13 cellular contexts compared by ENCODE assay signal in the genomic region with DNA sequence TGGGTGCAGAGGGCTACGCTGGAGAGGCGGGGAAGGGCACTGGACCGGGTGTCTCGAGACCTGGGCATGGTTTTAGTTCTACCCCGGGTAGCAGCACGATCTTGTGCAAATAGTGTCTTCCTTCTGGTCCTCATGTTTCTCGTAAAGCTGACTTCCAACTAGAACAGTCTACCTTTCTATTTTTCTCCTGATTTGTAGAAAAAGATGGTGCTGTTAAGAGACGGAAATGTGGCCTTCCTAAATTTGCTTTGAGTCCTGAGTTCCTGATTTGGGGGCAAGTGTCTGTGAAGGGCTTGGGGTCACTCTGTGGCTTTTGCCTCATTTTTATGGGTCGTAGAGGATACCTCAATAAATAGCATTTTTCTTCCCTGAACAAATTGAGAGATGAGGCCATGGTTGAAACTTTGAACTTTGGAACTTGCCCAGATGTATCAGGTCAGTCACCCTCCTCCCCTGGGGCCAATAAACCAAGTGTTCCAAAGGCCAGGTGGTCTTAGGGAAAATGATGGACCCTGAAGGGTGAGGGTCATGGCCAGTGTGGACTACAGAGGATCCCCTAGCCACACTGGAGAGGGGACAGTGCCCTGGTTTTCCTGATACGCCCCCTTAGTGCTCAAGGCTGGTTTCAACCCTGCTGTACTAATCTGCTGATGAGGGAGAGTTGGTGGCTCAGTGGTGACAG. TPM values are rescaled to one million over a fixed set of nuclear protein-coding genes. Genes with fewer than 3 reads are reported as not detected.
DNase-seq lines count a peak whose midpoint lies in the region; ATAC-seq, FAIRE-seq and TF ChIP-seq lines count a peak whose summit lies in the region.
"Had no signal": no experiment of that assay in that cellular context is flagged by ENCODE, and none has a peak within 500 bp of the region (broad histone marks: within the 10 kb centered on the region; RNA-seq: fewer than 3 reads in every experiment).

No MANE protein-coding gene starts in this region.

- H3K27ac ChIP-seq in heart left ventricle (peak overlapping the region; percentile 67 to 94 (median 82)), endothelial cell of umbilical vein (ENCODE audit: insufficient read depth, low read depth, low read length) (peak overlapping the region; percentile 35), neural progenitor cell (no peak overlapping the region), uterus (peak overlapping the region; percentile 92 to 96)
- H3K27ac ChIP-seq: BLaER1 treated with 17β-estradiol and CSF1 and Interleukin-3, amounts not matched to agents 10 nM and 100 nM had no signal

- BruUV-seq in endothelial cell of umbilical vein (replicated peaks; lab: Mats Ljungman, UMichigan), result no TSS peak

- H3K36me3 ChIP-seq in heart left ventricle (no peaks in the 10 kb centered on the region), endothelial cell of umbilical vein (ENCODE audit: control insufficient read depth in 2 of 2, extremely low read depth in 1 of 2, insufficient read depth in 2 of 2, low read length in 2 of 2) (no peaks in the 10 kb centered on the region), neural progenitor cell (no peaks in the 10 kb centered on the region), uterus (no peaks in the 10 kb centered on the region), BE2C (no peaks in the 10 kb centered on the region)
- H3K36me3 ChIP-seq: BLaER1 treated with 17β-estradiol and CSF1 and Interleukin-3, amounts not matched to agents 10 nM and 100 nM had no signal

- ATAC-seq in heart left ventricle, result no peak
- no peak for ATAC-seq in Right ventricle myocardium inferior
- no peak for ATAC-seq in HG02981 (IDR thresholded peaks at IDR 0.05; ENCODE audit: unreplicated experiment)
- ATAC-seq: activated CD4-positive, CD25-positive, alpha-beta regulatory T cell treated with anti-CD3 and anti-CD28 coated beads, Interleukin-2, amount 50 U/mL, for 24 hours had no signal

- peaks cover 3% of the 10 kb centered on the region for H3K27me3 Mint-ChIP-seq in neural progenitor cell (ENCODE audit: insufficient read depth, low read depth)

- H3K9me3 ChIP-seq in heart left ventricle, result no peaks in the 10 kb centered on the region
- H3K9me3 ChIP-seq in endothelial cell of umbilical vein (replicated peaks; ENCODE audit: control insufficient read depth, insufficient read depth, low read length), result no peaks in the 10 kb centered on the region
- no peaks in the 10 kb centered on the region for H3K9me3 ChIP-seq in neural progenitor cell (ENCODE audit: low read depth)
- no peaks in the 10 kb centered on the region for H3K9me3 ChIP-seq in uterus
- H3K9me3 ChIP-seq in BE2C, result no peaks in the 10 kb centered on the region

- peaks cover 18 to 76% (median 62%) of the 10 kb centered on the region in 12 donors for H3K4me1 ChIP-seq in heart left ventricle
- H3K4me1 ChIP-seq in endothelial cell of umbilical vein (ENCODE audit: control insufficient read depth, extremely low read depth, insufficient read depth, low read length), result peaks cover 48% of the 10 kb centered on the region
- peaks cover 19% of the 10 kb centered on the region for H3K4me1 ChIP-seq in neural progenitor cell
- peaks cover 37 to 38% of the 10 kb centered on the region in 2 donors for H3K4me1 ChIP-seq in uterus
- no peaks in the 10 kb centered on the region; the same call in 1 of the 2 replicates for H3K4me1 ChIP-seq in BE2C

- FAIRE-seq in endothelial cell of umbilical vein (lab: Jason Lieb, UNC), result no peak

- H3F3A ChIP-seq in neural progenitor cell (ENCODE audit: low read depth), result no peaks in the 10 kb centered on the region

- H2AFZ ChIP-seq in endothelial cell of umbilical vein (ENCODE audit: low read depth, low read length), result no peak overlapping the region
- H2AFZ ChIP-seq in neural progenitor cell (replicated peaks), result no peak overlapping the region

- H4K20me1 ChIP-seq in endothelial cell of umbilical vein (replicated peaks; ENCODE audit: control insufficient read depth, extremely low read depth, insufficient read depth, low read length), result no peaks in the 10 kb centered on the region
- H4K20me1 ChIP-seq in neural progenitor cell (ENCODE audit: low read depth), result no peaks in the 10 kb centered on the region
- H4K20me1 ChIP-seq: BLaER1 treated with 17β-estradiol and CSF1 and Interleukin-3, amounts not matched to agents 10 nM and 100 nM had no signal

- H3K4me3 ChIP-seq in heart left ventricle (no peak overlapping the region), endothelial cell of umbilical vein (replicated peaks in 1 of 3; ENCODE audit: insufficient read depth in 1 of 3, low read depth in 1 of 3, low read length in 3 of 3) (no peak overlapping the region), neural progenitor cell (no peak overlapping the region), uterus (no peak overlapping the region), BE2C (ENCODE audit: low read depth, low read length) (no peak overlapping the region)
- H3K4me3 ChIP-seq: BLaER1 treated with 17β-estradiol and CSF1 and Interleukin-3, amounts not matched to agents 10 nM and 100 nM had no signal

- dilution Hi-C loops in endothelial cell of umbilical vein (cut with MboI; ENCODE audit: extremely low pct_ligation_motif_present, low sequenced_read_pairs), result no loop called here

- no peak for TF ChIP-seq CTCF in heart left ventricle (IDR thresholded peaks at IDR 0.05)
- TF ChIP-seq CTCF in endothelial cell of umbilical vein (IDR thresholded peaks at IDR 0.05; ENCODE audit: extremely low read depth in 1 of 2, insufficient read depth in 1 of 2, low read depth in 1 of 2, low read length in 2 of 2), result no peak
- TF ChIP-seq CTCF in neural progenitor cell (IDR thresholded peaks at IDR 0.05), result no peak
- no peak for TF ChIP-seq CTCF in uterus (IDR thresholded peaks at IDR 0.05)
- TF ChIP-seq CTCF in BE2C (IDR thresholded peaks at IDR 0.05; ENCODE audit: low read depth, low read length), result no peak

- H3K9me1 ChIP-seq in endothelial cell of umbilical vein (replicated peaks; ENCODE audit: control insufficient read depth, extremely low read depth, insufficient read depth, low read length), result no peaks in the 10 kb centered on the region

- H3K27me3 ChIP-seq in heart left ventricle (no peaks in the 10 kb centered on the region), endothelial cell of umbilical vein (ENCODE audit: control insufficient read depth in 2 of 2, insufficient read depth in 2 of 2, low read length in 2 of 2) (no peaks in the 10 kb centered on the region), neural progenitor cell (no peaks in the 10 kb centered on the region), uterus (no peaks in the 10 kb centered on the region), BE2C (no peaks in the 10 kb centered on the region)
- H3K27me3 ChIP-seq: BLaER1 treated with 17β-estradiol and CSF1 and Interleukin-3, amounts not matched to agents 10 nM and 100 nM had no signal

- H3K4me1 Mint-ChIP-seq in neural progenitor cell, result peaks cover 48% of the 10 kb centered on the region

- POLR2A ChIA-PET in endothelial cell of umbilical vein (lab: Charles Lee), result interaction anchor here (0.8 to 0.9 kb wide), 2 partner anchors 10 to 19 kb away, joined by 3 to 4 read pairs; no protein-coding TSS in a partner anchor

- H3K36me3 Mint-ChIP-seq in neural progenitor cell, result no peaks in the 10 kb centered on the region

- CTCF ChIA-PET in endothelial cell of umbilical vein (lab: Charles Lee), result interaction anchor here (0.8 to 2.6 kb wide), 17 partner anchors 10 to 193 kb away, joined by 3 to 18 read pairs (median 4); a partner anchor contains a TSS

- peak overlapping the region; percentile 11 for H3K4me3 Mint-ChIP-seq in neural progenitor cell

- H3K79me2 ChIP-seq in endothelial cell of umbilical vein (ENCODE audit: control insufficient read depth, insufficient read depth, low read length), result peaks cover 3% of the 10 kb centered on the region
- no peaks in the 10 kb centered on the region for H3K79me2 ChIP-seq in neural progenitor cell (ENCODE audit: low read depth)

- no peak overlapping the region for H3K4me2 ChIP-seq in endothelial cell of umbilical vein (ENCODE audit: insufficient read depth, low read length)
- H3K4me2 ChIP-seq in neural progenitor cell, result no peak overlapping the region

- WGBS in heart left ventricle, 4 donors, result 84 to 93% (median 89%) methylated on average over 10 of the region's 10 CpGs

- DNase-seq in heart left ventricle, result peak in 1 of 5 donors; percentile 3
- no peak for DNase-seq in Right ventricle myocardium inferior (ENCODE audit: missing footprints)
- no peak for DNase-seq in endothelial cell of umbilical vein (ENCODE audit: low read depth, low spot score)
- DNase-seq in neural progenitor cell (ENCODE audit: low spot score), result no peak
- no peak for DNase-seq in uterus
- DNase-seq in BE2C, result no peak
- DNase-seq in ureter (ENCODE audit: low spot score), result no peak
- DNase-seq: midbrain; NCI-H2029; stimulated activated CD4-positive, alpha-beta T cell treated with anti-CD3 and anti-CD28 coated beads, Interleukin-2, amount 100 ng/mL, for 24 hours had no signal

- H3K9ac ChIP-seq in endothelial cell of umbilical vein (replicated peaks; ENCODE audit: extremely low read depth, insufficient read depth, low read length) (no peak overlapping the region), neural progenitor cell (no peak overlapping the region)
- H3K9ac ChIP-seq: BLaER1 treated with 17β-estradiol and CSF1 and Interleukin-3, amounts not matched to agents 10 nM and 100 nM had no signal

- H3K27ac Mint-ChIP-seq in neural progenitor cell, result peak overlapping the region; percentile 98

- peaks cover 3% of the 10 kb centered on the region for H3K9me3 Mint-ChIP-seq in neural progenitor cell

- intact Hi-C loops in heart left ventricle (cut with DNase I) (loop anchor here in 5 of 10 donors (2.0 to 5.0 kb wide), 4 partner anchors 35 to 45 kb away; a partner anchor contains a TSS), Right ventricle myocardium inferior (cut with DNase I) (no loop called here), endothelial cell of umbilical vein (cut with micrococcal nuclease) (loop anchor here (5.0 kb wide), 1 partner anchor 160 kb away; no protein-coding TSS in a partner anchor), uterus (cut with DNase I; ENCODE audit: low total_unique reads) (loop anchor here (5.0 kb wide), 1 partner anchor 45 kb away; a partner anchor contains a TSS)

- TF ChIP-seq POLR2A in heart left ventricle (IDR thresholded peaks at IDR 0.05) (no peak), endothelial cell of umbilical vein (IDR thresholded peaks at IDR 0.05; ENCODE audit: low read depth, low read length) (no peak), uterus (IDR thresholded peaks at IDR 0.05) (no peak)

RNA-seq across cellular contexts. Expression of a gene that starts 45.2 kb away (rescaled TPM):
- total RNA-seq in heart left ventricle (10 to 100 TPM; 17.0 to 58.0 (median 32.2) TPM), Right ventricle myocardium inferior (48.6 TPM), endothelial cell of umbilical vein (29.1 and 29.5 TPM in 2 replicates), neural progenitor cell (ENCODE audit: low replicate concordance) (4.3 and 6.2 TPM in 2 replicates), uterus (10 to 100 TPM; 11.6 to 34.6 (median 14.1) TPM), ureter (16.7 TPM)
- polyA plus RNA-seq in heart left ventricle (10 to 100 TPM; 13.1 to 27.6 TPM), endothelial cell of umbilical vein (9.6 and 13.1 TPM in 2 replicates)
- polyA plus RNA-seq in endothelial cell of umbilical vein (2011; cell fraction: cytosol; rRNA removed), result 17.0 and 17.2 TPM in 2 replicates
- 18.3 and 19.9 TPM in 2 replicates for polyA plus RNA-seq in endothelial cell of umbilical vein (2011; cell fraction: nucleus; rRNA removed)
- polyA plus RNA-seq in endothelial cell of umbilical vein (2012), result 18.3 and 20.4 TPM in 2 replicates
- polyA minus RNA-seq in endothelial cell of umbilical vein, result 9.6 and 16.1 TPM in 2 replicates
- 5.8 TPM for polyA minus RNA-seq in endothelial cell of umbilical vein (2011; cell fraction: cytosol; rRNA and poly(A)+ RNA removed)
- 6.0 and 7.9 TPM in 2 replicates for polyA minus RNA-seq in endothelial cell of umbilical vein (2011; cell fraction: nucleus; rRNA and poly(A)+ RNA removed)
- polyA plus RNA-seq in BE2C (2012; ENCODE audit: insufficient read depth, insufficient read length, low read depth), result 2.5 TPM
